ENCODE assay signal across 14 cellular contexts in the genomic region with DNA sequence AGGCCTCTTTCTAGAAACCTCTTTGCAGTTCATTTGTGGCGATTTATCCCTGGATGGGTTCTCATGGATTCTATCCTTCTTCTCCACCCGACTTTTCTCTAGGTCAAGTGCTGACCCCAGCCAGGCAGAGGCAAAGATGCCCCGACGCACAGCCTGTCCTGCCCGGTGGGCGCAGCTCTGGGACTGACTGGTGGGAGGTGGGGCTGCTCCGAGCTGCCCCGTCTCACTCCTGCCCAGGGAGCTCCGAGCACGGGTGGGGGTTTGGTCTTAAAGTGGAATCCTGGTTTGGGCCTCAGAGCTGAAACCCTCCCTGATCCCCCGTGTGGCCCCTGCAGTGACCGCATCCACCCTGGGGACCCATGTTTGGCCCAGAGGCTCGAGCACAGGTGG.
"Had no signal": no experiment of that assay in that cellular context is flagged by ENCODE, and none has a peak within 500 bp of the region (broad histone marks: within the 10 kb centered on the region; RNA-seq: fewer than 3 reads in every experiment).

No MANE protein-coding gene starts in this region.

- DNase-seq: activated CD4-positive, alpha-beta T cell treated with anti-CD3 and anti-CD28 coated beads, Interleukin-2, amount 50 U/mL, for 1 hour; activated CD4-positive, CD25-positive, alpha-beta regulatory T cell; activated effector memory CD4-positive, alpha-beta T cell treated with anti-CD3 and anti-CD28 coated beads, Interleukin-2, amount 50 U/mL, for 16 hours; activated T-cell treated with anti-CD3 and anti-CD28 coated beads, Interleukin-2, amount 50 U/mL, for 1 hour; endodermal cell; islet precursor cell; stomach; T-helper 17 cell; thyroid gland had no signal

- H3K9me3 Mint-ChIP-seq: endodermal cell, mesothelial cell of epicardium, neural crest cell had no signal

- H3K27me3 Mint-ChIP-seq: activated naive CD8-positive, alpha-beta T cell; T-helper 17 cell had no signal

- H3K9me3 ChIP-seq: ovary, stomach, thyroid gland had no signal

- H3K4me3 Mint-ChIP-seq: activated naive CD8-positive, alpha-beta T cell; endodermal cell; mesothelial cell of epicardium; neural crest cell; T-helper 17 cell had no signal

- H3K27ac Mint-ChIP-seq: activated naive CD8-positive, alpha-beta T cell; mesothelial cell of epicardium; T-helper 17 cell had no signal

- H3K36me3 ChIP-seq: ovary had no signal

- H3K36me3 Mint-ChIP-seq: activated naive CD8-positive, alpha-beta T cell had no signal

- H3K27me3 ChIP-seq: ovary, stomach, thyroid gland had no signal

- FAIRE-seq: TTC549 had no signal

- H3K27ac ChIP-seq: ovary had no signal

- H3K4me3 ChIP-seq: ovary, stomach, thyroid gland had no signal

- ATAC-seq: T-helper 17 cell had no signal
